Comparison of ENCODE assay signal across 18 cellular contexts in genomic region chr17:37024181-37024637, GRCh38.
DNase-seq lines count a peak whose midpoint lies in the region; ATAC-seq and TF ChIP-seq lines count a peak whose summit lies in the region.
"Had no signal": no experiment of that assay in that cellular context is flagged by ENCODE, and none has a peak within 500 bp of the region (broad histone marks: within the 10 kb centered on the region; RNA-seq: fewer than 3 reads in every experiment).

No MANE protein-coding gene starts in this region.

- H3K4me1 ChIP-seq in CD4-positive, CD25-positive, alpha-beta regulatory T cell (ENCODE audit: control insufficient read depth, insufficient read depth, low read length, poor library complexity, severe bottlenecking): peaks cover 10% of the 10 kb centered on the region
- no peaks in the 10 kb centered on the region for H3K4me1 ChIP-seq in HEK293 (ENCODE audit: control insufficient read depth, insufficient read depth, low read length)
- H3K4me1 ChIP-seq: psoas muscle, SJSA1 had no signal

- no peaks in the 10 kb centered on the region for H3K27me3 Mint-ChIP-seq in CD4-positive, CD25-positive, alpha-beta regulatory T cell
- no peaks in the 10 kb centered on the region for H3K27me3 Mint-ChIP-seq in chondrocyte (ENCODE audit: low read depth)
- H3K27me3 Mint-ChIP-seq: natural killer cell treated with Interleukin-12 subunit alpha and Interleukin-12 subunit beta and Interleukin-15 and Interleukin-18, amount 100 ng/mL, for 72 hours; stimulated activated naive B cell treated with anti-CD40 and anti-IgM and Interleukin-4, amounts not matched to agents 10 μg/mL and 1 μg/mL and 100 μg/mL, for 72 hours had no signal

- no peak overlapping the region for H3K27ac ChIP-seq in CD4-positive, CD25-positive, alpha-beta regulatory T cell (ENCODE audit: insufficient read depth, low read length, poor library complexity, severe bottlenecking)
- H3K27ac ChIP-seq in HEK293 (ENCODE audit: extremely low read depth, low read depth, low read length) (no peak overlapping the region), VCaP (peak overlapping the region; percentile 68)
- H3K27ac ChIP-seq: cardiac muscle cell, heart right ventricle, psoas muscle, SJSA1, tibial nerve had no signal

- no peak for DNase-seq in CD4-positive, CD25-positive, alpha-beta regulatory T cell
- peak; percentile 55 for DNase-seq in left lobe of liver (ENCODE audit: low spot score)
- no peak for DNase-seq in chondrocyte (ENCODE audit: low spot score)
- no peak for DNase-seq in OCI-M2 (lab: John Stamatoyannopoulos, UW; ENCODE audit: unreplicated experiment)
- DNase-seq in activated effector memory CD4-positive, alpha-beta T cell treated with anti-CD3 and anti-CD28 coated beads, Interleukin-2, amount 50 U/mL, for 16 hours: no peak
- DNase-seq: activated CD4-positive, alpha-beta T cell treated with anti-CD3 and anti-CD28 coated beads, Interleukin-2, amount 50 U/mL, for 4 hours; heart right ventricle; mesendoderm; NCI-H187; NCI-H510A; psoas muscle; stimulated activated naive B cell treated with anti-CD40 and anti-IgM and Interleukin-4, amounts not matched to agents 10 μg/mL and 1 μg/mL and 100 μg/mL, for 72 hours had no signal

- no peaks in the 10 kb centered on the region for H3K27me3 ChIP-seq in CD4-positive, CD25-positive, alpha-beta regulatory T cell (ENCODE audit: control insufficient read depth, insufficient read depth, low read length)
- H3K27me3 ChIP-seq: cardiac muscle cell, heart right ventricle, SJSA1, tibial nerve had no signal

- no peak overlapping the region for H3K4me3 ChIP-seq in CD4-positive, CD25-positive, alpha-beta regulatory T cell (ENCODE audit: low read depth, low read length)
- no peak overlapping the region for H3K4me3 ChIP-seq in HEK293 (ENCODE audit: low read depth, low read length)
- H3K4me3 ChIP-seq: cardiac muscle cell, heart right ventricle, psoas muscle, SJSA1, tibial nerve had no signal

- CTCF ChIA-PET in HEK293 (lab: Yijun Ruan, JAX): no interaction called here

- no peaks in the 10 kb centered on the region for H3K9me3 Mint-ChIP-seq in CD4-positive, CD25-positive, alpha-beta regulatory T cell
- no peaks in the 10 kb centered on the region for H3K9me3 Mint-ChIP-seq in chondrocyte (ENCODE audit: low read depth)
- H3K9me3 Mint-ChIP-seq: natural killer cell treated with Interleukin-12 subunit alpha and Interleukin-12 subunit beta and Interleukin-15 and Interleukin-18, amount 100 ng/mL, for 72 hours; stimulated activated naive B cell treated with anti-CD40 and anti-IgM and Interleukin-4, amounts not matched to agents 10 μg/mL and 1 μg/mL and 100 μg/mL, for 72 hours had no signal

- H3K36me3 ChIP-seq in CD4-positive, CD25-positive, alpha-beta regulatory T cell (ENCODE audit: control insufficient read depth, insufficient read depth, low read length): peaks cover 42% of the 10 kb centered on the region
- peaks cover 12 to 34% of the 10 kb centered on the region in 2 experiments; a peak in 2 of 3 replicates for H3K36me3 ChIP-seq in HEK293 (ENCODE audit: control insufficient read depth in 2 of 2, insufficient read depth in 1 of 2, low read length in 2 of 2)
- H3K36me3 ChIP-seq: cardiac muscle cell had no signal

- peaks cover 26% of the 10 kb centered on the region for H3K36me3 Mint-ChIP-seq in CD4-positive, CD25-positive, alpha-beta regulatory T cell
- H3K36me3 Mint-ChIP-seq in chondrocyte (ENCODE audit: low read depth): peaks cover 2% of the 10 kb centered on the region

- no peak overlapping the region for H3K4me3 Mint-ChIP-seq in CD4-positive, CD25-positive, alpha-beta regulatory T cell
- H3K4me3 Mint-ChIP-seq in chondrocyte (ENCODE audit: unreplicated experiment): no peak overlapping the region
- H3K4me3 Mint-ChIP-seq: natural killer cell treated with Interleukin-12 subunit alpha and Interleukin-12 subunit beta and Interleukin-15 and Interleukin-18, amount 100 ng/mL, for 72 hours; stimulated activated naive B cell treated with anti-CD40 and anti-IgM and Interleukin-4, amounts not matched to agents 10 μg/mL and 1 μg/mL and 100 μg/mL, for 72 hours had no signal

- no peaks in the 10 kb centered on the region for H3K9me3 ChIP-seq in CD4-positive, CD25-positive, alpha-beta regulatory T cell (ENCODE audit: control insufficient read depth in 2 of 2, low read length in 2 of 2)
- no peaks in the 10 kb centered on the region for H3K9me3 ChIP-seq in HEK293 (ENCODE audit: control insufficient read depth, insufficient read depth, low read depth, low read length)
- H3K9me3 ChIP-seq: heart right ventricle, psoas muscle, SJSA1, tibial nerve had no signal

- no peak for TF ChIP-seq CTCF in HEK293 (tag by site-specific recombination; IDR thresholded peaks at IDR 0.05)
- no peak for TF ChIP-seq CTCF in VCaP (conservative IDR thresholded peaks at IDR 0.05)
- no peak for TF ChIP-seq CTCF in chondrocyte (IDR thresholded peaks at IDR 0.05)

- peak overlapping the region in 2 of 3 donors; percentile 16 to 56 for H3K27ac Mint-ChIP-seq in CD4-positive, CD25-positive, alpha-beta regulatory T cell
- H3K27ac Mint-ChIP-seq in chondrocyte (ENCODE audit: unreplicated experiment): no peak overlapping the region
- H3K27ac Mint-ChIP-seq: stimulated activated naive B cell treated with anti-CD40 and anti-IgM and Interleukin-4, amounts not matched to agents 10 μg/mL and 1 μg/mL and 100 μg/mL, for 72 hours had no signal

- POLR2A ChIA-PET in HEK293 (lab: Yijun Ruan, JAX): no interaction called here

- H3K4me1 Mint-ChIP-seq in CD4-positive, CD25-positive, alpha-beta regulatory T cell: peaks cover 17 to 25% (median 21%) of the 10 kb centered on the region in 4 donors
- H3K4me1 Mint-ChIP-seq in chondrocyte (ENCODE audit: low read depth): no peaks in the 10 kb centered on the region

- ATAC-seq in CD4-positive, CD25-positive, alpha-beta regulatory T cell (ENCODE audit: low read depth in 2 of 2): no peak
- peak; percentile 95 for ATAC-seq in left lobe of liver
- ATAC-seq: heart right ventricle; natural killer cell treated with Interleukin-12 subunit alpha and Interleukin-12 subunit beta and Interleukin-15 and Interleukin-18, amount 100 ng/mL, for 72 hours; psoas muscle; stimulated activated naive B cell treated with anti-CD40 and anti-IgM and Interleukin-4, amounts not matched to agents 10 μg/mL and 1 μg/mL and 100 μg/mL, for 72 hours had no signal

TF ChIP-seq in HEK293, 187 proteins besides CTCF, POLR2A, EP300 and RAD21:
- no peak for TF ChIP-seq ZNF596 (tag by site-specific recombination; IDR thresholded peaks at IDR 0.05)
- TF ChIP-seq ZNF544 (tag by site-specific recombination; IDR thresholded peaks at IDR 0.05): no peak
- no peak for TF ChIP-seq AEBP2 (tag by site-specific recombination; IDR thresholded peaks at IDR 0.05; ENCODE audit: borderline replicate concordance)
- peak; percentile 16; the same call in 1 of the 2 replicates for TF ChIP-seq ZFHX2 (tag by site-specific recombination; conservative IDR thresholded peaks at IDR 0.05)
- no peak for TF ChIP-seq ZNF19 (tag by site-specific recombination; IDR thresholded peaks at IDR 0.05; ENCODE audit: low read depth)
- TF ChIP-seq ZNF585B (tag by site-specific recombination; IDR thresholded peaks at IDR 0.05): no peak
